9 cellular contexts compared by ENCODE assay signal in the genomic region with DNA sequence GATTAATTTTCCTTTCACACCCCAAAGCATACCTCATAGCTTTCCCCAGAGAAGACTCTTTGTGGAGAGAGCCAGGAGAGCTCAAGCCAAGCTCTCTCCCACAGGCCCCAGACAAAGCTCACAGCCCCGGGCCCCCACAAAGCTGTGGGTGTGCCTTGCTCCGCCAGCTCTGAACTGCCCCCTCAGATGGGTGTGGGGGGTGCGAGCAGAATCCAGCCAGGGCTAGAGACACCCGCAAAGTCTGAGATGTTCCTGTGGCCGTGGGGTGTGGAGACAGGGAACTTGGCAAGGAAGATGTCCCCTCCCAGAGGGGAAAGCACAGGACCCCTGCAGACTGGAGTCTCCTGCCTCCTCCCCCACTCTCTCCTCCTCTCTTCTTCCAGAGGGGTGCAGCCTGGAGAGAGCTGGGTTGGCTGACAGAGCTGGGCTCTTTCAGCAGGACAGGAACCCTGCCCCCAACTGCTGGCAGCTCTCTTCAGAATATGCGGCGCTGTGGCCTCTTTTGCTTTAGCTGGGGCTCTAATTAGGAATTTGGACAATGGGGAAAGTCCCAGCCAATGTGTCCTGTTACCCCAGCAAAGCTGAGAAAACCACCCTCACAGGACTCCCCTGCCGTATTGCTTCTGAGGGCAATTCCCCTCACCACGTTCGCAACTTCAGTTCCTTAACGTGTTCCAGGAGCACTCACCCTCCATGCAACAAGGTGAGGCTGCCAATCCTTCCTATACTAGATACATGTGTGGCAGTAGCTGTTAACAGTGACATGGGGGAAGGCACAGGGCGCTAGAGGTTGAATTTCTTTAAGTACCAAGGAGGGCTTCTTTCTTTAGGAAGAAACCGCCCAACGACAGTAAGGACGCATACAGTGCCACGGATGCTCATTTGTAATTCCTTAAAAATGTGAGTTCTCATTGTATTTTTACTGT.
DNase-seq lines count a peak whose midpoint lies in the region; ATAC-seq and TF ChIP-seq lines count a peak whose summit lies in the region.
"Had no signal": no experiment of that assay in that cellular context is flagged by ENCODE, and none has a peak within 500 bp of the region (broad histone marks: within the 10 kb centered on the region; RNA-seq: fewer than 3 reads in every experiment).

No MANE protein-coding gene starts in this region.

- no TSS peak for BruUV-seq in Caco-2 (replicated peaks; lab: Mats Ljungman, UMichigan)

- H3K4me3 ChIP-seq in Caco-2 (ENCODE audit: low read depth, low read length) (no peak overlapping the region), Loucy (ENCODE audit: low read length, poor library complexity, severe bottlenecking) (peak overlapping the region; percentile 75), endocrine pancreas (ENCODE audit: control insufficient read depth, insufficient read depth, low read length) (peak overlapping the region; percentile 78), upper lobe of right lung (no peak overlapping the region)

- H3K9me2 ChIP-seq in Loucy (replicated peaks; ENCODE audit: low read depth, low read length) = no peaks in the 10 kb centered on the region

- H3K4me3 Mint-ChIP-seq in Caco-2 (ENCODE audit: unreplicated experiment) (peak overlapping the region; percentile 92), nephron (peak overlapping the region; percentile 89 to 93 (median 90))

- CTCF ChIA-PET in Caco-2 (lab: Charles Lee) = no interaction called here

- no peaks in the 10 kb centered on the region for H3K4me1 Mint-ChIP-seq in Caco-2 (ENCODE audit: low read depth, unreplicated experiment)
- H3K4me1 Mint-ChIP-seq in nephron = peaks cover 46% of the 10 kb centered on the region

- no peak overlapping the region for H2AFZ ChIP-seq in Loucy (ENCODE audit: low read length)

- H3K27me3 ChIP-seq in Caco-2 (replicated peaks; ENCODE audit: control insufficient read depth, insufficient read depth, low read length) (no peaks in the 10 kb centered on the region), Loucy (ENCODE audit: insufficient read depth, low read length, poor library complexity, severe bottlenecking) (no peaks in the 10 kb centered on the region), endocrine pancreas (ENCODE audit: control insufficient read depth, insufficient read depth, low read length) (no peaks in the 10 kb centered on the region), upper lobe of right lung (no peaks in the 10 kb centered on the region)
- H3K27me3 ChIP-seq: Peyer's patch had no signal

- H3K9me3 Mint-ChIP-seq in Caco-2 (ENCODE audit: unreplicated experiment) (no peaks in the 10 kb centered on the region), nephron (peaks cover 4% of the 10 kb centered on the region)

- H3K36me3 ChIP-seq in Caco-2 (ENCODE audit: control insufficient read depth, insufficient read depth, low read length) (no peaks in the 10 kb centered on the region), Loucy (ENCODE audit: insufficient read depth, low read length) (no peaks in the 10 kb centered on the region), endocrine pancreas (ENCODE audit: control insufficient read depth, insufficient read depth, low read length) (no peaks in the 10 kb centered on the region), upper lobe of right lung (no peaks in the 10 kb centered on the region)
- H3K36me3 ChIP-seq: Peyer's patch had no signal

- H3K27me3 Mint-ChIP-seq in Caco-2 (ENCODE audit: insufficient read depth, unreplicated experiment) = no peaks in the 10 kb centered on the region
- H3K27me3 Mint-ChIP-seq in nephron (ENCODE audit: low read depth) = peaks cover 57% of the 10 kb centered on the region

- DNase-seq in Caco-2 = no peak
- no peak for DNase-seq in NOMO-1 treated with DMSO at 0.1 percent for 48 hours (lab: John Stamatoyannopoulos, UW; ENCODE audit: unreplicated experiment)
- DNase-seq in NCI-H524 treated with DMSO at 0.1 percent for 48 hours (lab: John Stamatoyannopoulos, UW) = no peak
- no peak for DNase-seq in upper lobe of right lung
- DNase-seq: Peyer's patch had no signal

- H3K27ac ChIP-seq in upper lobe of right lung = no peak overlapping the region

- H3K9me3 ChIP-seq in Caco-2 = no peaks in the 10 kb centered on the region
- H3K9me3 ChIP-seq in Loucy (ENCODE audit: insufficient read depth, low read depth, low read length) = no peaks in the 10 kb centered on the region
- H3K9me3 ChIP-seq in endocrine pancreas (ENCODE audit: control insufficient read depth, low read length) = no peaks in the 10 kb centered on the region
- no peaks in the 10 kb centered on the region for H3K9me3 ChIP-seq in upper lobe of right lung
- H3K9me3 ChIP-seq: Peyer's patch had no signal

- no peak for TF ChIP-seq CTCF in Caco-2 (IDR thresholded peaks at IDR 0.05; ENCODE audit: insufficient read depth in 1 of 2, low read depth in 1 of 2, low read length in 1 of 2, severe bottlenecking in 1 of 2, unreplicated experiment in 1 of 2)
- TF ChIP-seq CTCF in Loucy (conservative IDR thresholded peaks at IDR 0.05; ENCODE audit: low read length) = no peak
- TF ChIP-seq CTCF in nephron (IDR thresholded peaks at IDR 0.05; ENCODE audit: unreplicated experiment in 3 of 3) = no peak
- TF ChIP-seq CTCF in upper lobe of right lung (IDR thresholded peaks at IDR 0.05) = no peak

- H4K20me1 ChIP-seq in Loucy (ENCODE audit: insufficient read depth, low read length, poor library complexity, severe bottlenecking) = no peaks in the 10 kb centered on the region

- ATAC-seq in GM21528 (IDR thresholded peaks at IDR 0.05; ENCODE audit: low FRiP score, unreplicated experiment) = no peak
- no peak for ATAC-seq in upper lobe of right lung

- H3K9ac ChIP-seq in Loucy (ENCODE audit: low read depth, low read length, poor library complexity, severe bottlenecking) = no peak overlapping the region
- H3K9ac ChIP-seq in endocrine pancreas (ENCODE audit: control insufficient read depth, insufficient read depth, low read length) = peak overlapping the region; percentile 75

- H3K4me1 ChIP-seq in Caco-2 (peaks cover 5% of the 10 kb centered on the region), Loucy (ENCODE audit: insufficient read depth, low read length, poor library complexity, severe bottlenecking) (no peaks in the 10 kb centered on the region), endocrine pancreas (ENCODE audit: control insufficient read depth, insufficient read depth, low read length) (peaks cover 13% of the 10 kb centered on the region), upper lobe of right lung (no peaks in the 10 kb centered on the region)

- H3F3A ChIP-seq in Loucy (ENCODE audit: low read depth) = no peaks in the 10 kb centered on the region

- peak overlapping the region; percentile 82 for H3K27ac Mint-ChIP-seq in Caco-2 (ENCODE audit: unreplicated experiment)
- peak overlapping the region in 1 of 3 experiments; percentile 45 for H3K27ac Mint-ChIP-seq in nephron

- intact Hi-C loops in Caco-2 (cut with micrococcal nuclease; ENCODE audit: unreplicated experiment) (loop anchor here (1.0 to 5.0 kb wide), 2 partner anchors 206 to 305 kb away; no protein-coding TSS in a partner anchor), upper lobe of right lung (cut with DNase I) (no loop called here)

- H3K36me3 Mint-ChIP-seq in Caco-2 (ENCODE audit: insufficient read depth, unreplicated experiment) (peaks cover 7% of the 10 kb centered on the region), nephron (ENCODE audit: low read depth) (peaks cover under 1% of the 10 kb centered on the region)

- POLR2A ChIA-PET in Caco-2 (lab: Charles Lee) = no interaction called here

- peak overlapping the region; percentile 81 for H3K4me2 ChIP-seq in Loucy (ENCODE audit: low read depth, low read length, poor library complexity, severe bottlenecking)

- no peaks in the 10 kb centered on the region for H3K79me2 ChIP-seq in Loucy (ENCODE audit: insufficient read depth, low read length)

Comparison
In these comparisons a context has a peak if more than half of its experiments do, and no peak if none do; other contexts are left out.
1. H3K4me3 ChIP-seq: peak in Loucy (single experiment) and endocrine pancreas (single experiment); none in Caco-2 (single experiment) and upper lobe of right lung (single experiment).